In genomic region chr5:178163772-178164735, GRCh38 we compare ENCODE assay signal across 8 cellular contexts. TPM values are rescaled to one million over a fixed set of nuclear protein-coding genes. Genes with fewer than 3 reads are reported as not detected.
DNase-seq lines count a peak whose midpoint lies in the region; ATAC-seq, FAIRE-seq and TF ChIP-seq lines count a peak whose summit lies in the region.

No MANE protein-coding gene starts in this region.

- H3K4me3 Mint-ChIP-seq in effector memory CD8-positive, alpha-beta T cell: peak overlapping the region in 1 of 2 donors; percentile 20

- TF ChIP-seq CTCF in GM20000 (IDR thresholded peaks at IDR 0.05; ENCODE audit: extremely low read depth, missing control alignments): peak; percentile 99

- DNase-seq in COLO829 (ENCODE audit: low spot score): peak; percentile 62
- peak; percentile 95 for DNase-seq in GM20000 (ENCODE audit: low spot score)
- DNase-seq in HTR-8/SVneo (ENCODE audit: insufficient read length, low spot score): peak; percentile 87
- DNase-seq in NK-92 treated with Interleukin-12 subunit alpha and Interleukin-12 subunit beta, amount 100 ng/mL, for 24 hours (lab: John Stamatoyannopoulos, UW): peak; percentile 67
- peak; percentile 77 to 87 for DNase-seq in activated CD8-positive, alpha-beta memory T cell treated with anti-CD3 and anti-CD28 coated beads for 1 hour (ENCODE audit: extremely low read depth in 1 of 2, low read depth in 1 of 2)
- peak; percentile 95 to 98 (median 96) for DNase-seq in effector memory CD8-positive, alpha-beta T cell
- peak; percentile 95 for DNase-seq in mesenteric fat pad (ENCODE audit: low spot score)
- peak; percentile 76 to 79 for DNase-seq in stimulated activated CD8-positive, alpha-beta memory T cell treated with anti-CD3 and anti-CD28 coated beads, Interleukin-15, amount 100 ng/mL, for 48 hours (ENCODE audit: low read depth in 2 of 2)

- H3K4me1 Mint-ChIP-seq in effector memory CD8-positive, alpha-beta T cell (ENCODE audit: low read depth in 2 of 2): peaks cover 0 to 6% of the 10 kb centered on the region in 2 donors

- H3K36me3 Mint-ChIP-seq in effector memory CD8-positive, alpha-beta T cell (ENCODE audit: insufficient read depth): peaks cover 9% of the 10 kb centered on the region

- peak; percentile 100 for ATAC-seq in effector memory CD8-positive, alpha-beta T cell (replicated peaks)

- H3K27ac Mint-ChIP-seq in effector memory CD8-positive, alpha-beta T cell: no peak overlapping the region

- FAIRE-seq in HTR-8/SVneo (lab: Jason Lieb, UNC): peak; percentile 33

- H3K9me3 Mint-ChIP-seq in effector memory CD8-positive, alpha-beta T cell: no peaks in the 10 kb centered on the region

- peaks cover 15 to 19% of the 10 kb centered on the region in 2 donors for H3K27me3 Mint-ChIP-seq in effector memory CD8-positive, alpha-beta T cell

RNA-seq across cellular contexts. Expression of gene NHP2, which starts 10.4 kb away (rescaled TPM):
- 99.2 TPM for total RNA-seq in mesenteric fat pad

RNA-seq across cellular contexts. Expression of gene GMCL2, which starts 23.1 kb away (rescaled TPM):
- total RNA-seq in mesenteric fat pad: not detected

RNA-seq across cellular contexts. Expression of gene RMND5B, which starts 33.2 kb away (rescaled TPM):
- 32.9 TPM for total RNA-seq in mesenteric fat pad

RNA-seq across cellular contexts. Expression of gene HNRNPAB, which starts 40.3 kb away (rescaled TPM):
- 186 TPM for total RNA-seq in mesenteric fat pad

RNA-seq across cellular contexts. Expression of gene N4BP3, which starts 50.7 kb away (rescaled TPM):
- total RNA-seq in mesenteric fat pad: 2.4 TPM

Comparison
In these comparisons a context has a peak if more than half of its experiments do, and no peak if none do; other contexts are left out.
1. Peak in every context shown above with its lines: DNase-seq and ATAC-seq.